Comparison of ENCODE assay signal across 20 cellular contexts in genomic region chr22:44039566-44040171, GRCh38.
"Had no signal": no experiment of that assay in that cellular context is flagged by ENCODE, and none has a peak within 500 bp of the region (broad histone marks: within the 10 kb centered on the region; RNA-seq: fewer than 3 reads in every experiment).

No MANE protein-coding gene starts in this region.

- H3K27ac ChIP-seq: dorsolateral prefrontal cortex, heart right ventricle, neutrophil, right lobe of liver, stomach, thoracic aorta, transverse colon had no signal

- H3K27me3 ChIP-seq: dorsolateral prefrontal cortex, heart right ventricle, neutrophil, right lobe of liver, stomach, transverse colon had no signal

- H3K27ac Mint-ChIP-seq: nephron progenitor cell had no signal

- DNase-seq: cortex of kidney; dorsolateral prefrontal cortex; effector CD8-positive, alpha-beta T cell; foreskin melanocyte; heart right ventricle; hypothalamus; kidney glomerular epithelial cell; naive thymus-derived CD4-positive, alpha-beta T cell; nephron progenitor cell; psoas muscle; retina; right lobe of liver; stimulated activated CD4-positive, alpha-beta T cell treated with anti-CD3 and anti-CD28 coated beads, Interleukin-4, amount 100 ng/mL, for 1 hour; stimulated activated CD8-positive, alpha-beta memory T cell treated with anti-CD3 and anti-CD28 coated beads, Interleukin-4, amount 100 ng/mL, for 48 hours; stomach; substantia nigra; transverse colon had no signal

- H3K36me3 ChIP-seq: heart right ventricle, neutrophil, right lobe of liver, stomach, thoracic aorta, transverse colon had no signal

- H3K27me3 Mint-ChIP-seq: stimulated activated memory B cell treated with anti-CD40 and anti-IgM and Interleukin-4, amounts not matched to agents 10 μg/mL and 1 μg/mL and 100 μg/mL, for 72 hours had no signal

- H3K4me3 Mint-ChIP-seq: naive thymus-derived CD4-positive, alpha-beta T cell; nephron progenitor cell; stimulated activated memory B cell treated with anti-CD40 and anti-IgM and Interleukin-4, amounts not matched to agents 10 μg/mL and 1 μg/mL and 100 μg/mL, for 72 hours had no signal

- H3K9me3 ChIP-seq: neutrophil, psoas muscle, right lobe of liver, stomach, thoracic aorta, transverse colon had no signal

- H3K4me1 ChIP-seq: right lobe of liver had no signal

- H3K4me3 ChIP-seq: dorsolateral prefrontal cortex, heart right ventricle, psoas muscle, right lobe of liver, stomach, thoracic aorta, transverse colon had no signal

- ATAC-seq: heart right ventricle; naive thymus-derived CD4-positive, alpha-beta T cell; psoas muscle; right lobe of liver; stimulated activated memory B cell treated with anti-CD40 and anti-IgM and Interleukin-4, amounts not matched to agents 10 μg/mL and 1 μg/mL and 100 μg/mL, for 72 hours had no signal

- H3K9me3 Mint-ChIP-seq: stimulated activated memory B cell treated with anti-CD40 and anti-IgM and Interleukin-4, amounts not matched to agents 10 μg/mL and 1 μg/mL and 100 μg/mL, for 72 hours had no signal
